Comparison of ENCODE assay signal across 1 cellular context in genomic region chr17:81120149-81120484, GRCh38.
TF ChIP-seq lines count a peak whose summit lies in the region.

No MANE protein-coding gene starts in this region.

TF ChIP-seq in IMR-90, 13 proteins besides CTCF, POLR2A, EP300 and RAD21:
- TF ChIP-seq MAFK (IDR thresholded peaks at IDR 0.05; ENCODE audit: low read depth, low read length): no peak
- no peak for TF ChIP-seq BHLHE40 (IDR thresholded peaks at IDR 0.05; ENCODE audit: low read depth, low read length)
- no peak for TF ChIP-seq CHD1 (IDR thresholded peaks at IDR 0.05; ENCODE audit: low read depth, low read length)
- TF ChIP-seq MXI1 (IDR thresholded peaks at IDR 0.05; ENCODE audit: borderline replicate concordance, low read depth, low read length): no peak
- TF ChIP-seq SMC3 (IDR thresholded peaks at IDR 0.05; ENCODE audit: low read depth, low read length): no peak
- no peak for TF ChIP-seq FOS (IDR thresholded peaks at IDR 0.05; ENCODE audit: low read depth, low read length)
- TF ChIP-seq USF2 (IDR thresholded peaks at IDR 0.05; ENCODE audit: low read depth, low read length): no peak
- no peak for TF ChIP-seq NFE2L2 (IDR thresholded peaks at IDR 0.05; ENCODE audit: low read depth, low read length)
- no peak for TF ChIP-seq RFX5 (IDR thresholded peaks at IDR 0.05; ENCODE audit: low read depth, low read length)
- no peak for TF ChIP-seq CEBPB (IDR thresholded peaks at IDR 0.05; ENCODE audit: low read depth, low read length)
- no peak for TF ChIP-seq RCOR1 (IDR thresholded peaks at IDR 0.05; ENCODE audit: insufficient replicate concordance, low read length)
- TF ChIP-seq ELK1 (IDR thresholded peaks at IDR 0.05; ENCODE audit: borderline replicate concordance, low read depth, low read length): no peak
- TF ChIP-seq MAZ (IDR thresholded peaks at IDR 0.05; ENCODE audit: borderline replicate concordance, low read depth, low read length): no peak
